16 cellular contexts compared by ENCODE assay signal in the genomic region with DNA sequence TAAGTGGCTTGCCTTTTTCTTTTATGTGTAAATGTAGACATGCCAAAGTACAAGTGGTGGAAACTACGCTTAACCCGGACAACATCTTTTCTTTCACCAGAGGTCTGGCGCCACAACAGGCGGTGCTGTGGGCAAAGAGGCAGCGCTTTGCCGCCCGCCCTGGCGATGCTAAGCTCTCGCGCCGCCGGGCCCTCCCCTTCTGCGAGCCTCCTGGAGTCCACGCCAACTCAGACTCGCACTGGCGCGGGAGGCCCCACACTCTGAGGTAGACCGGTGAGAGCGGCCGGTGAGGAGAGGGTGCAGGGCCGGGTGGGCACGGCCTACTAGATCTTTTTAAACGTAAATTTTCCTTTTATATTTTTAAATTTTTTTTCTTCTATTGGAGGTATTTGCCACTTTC.
DNase-seq lines count a peak whose midpoint lies in the region; ATAC-seq and TF ChIP-seq lines count a peak whose summit lies in the region.
"Had no signal": no experiment of that assay in that cellular context is flagged by ENCODE, and none has a peak within 500 bp of the region (broad histone marks: within the 10 kb centered on the region; RNA-seq: fewer than 3 reads in every experiment).

No MANE protein-coding gene starts in this region.

- H3K4me1 ChIP-seq in upper lobe of right lung (no peaks in the 10 kb centered on the region), adrenal gland (replicated peaks in 1 of 2) (no peaks in the 10 kb centered on the region)

- H3K27ac ChIP-seq in upper lobe of right lung, result no peak overlapping the region
- no peak overlapping the region for H3K27ac ChIP-seq in adrenal gland
- H3K27ac ChIP-seq: GM23248 had no signal

- H3K27me3 ChIP-seq in H7 (ENCODE audit: control insufficient read depth, insufficient read depth, low read length) (no peaks in the 10 kb centered on the region), upper lobe of right lung (no peaks in the 10 kb centered on the region), adrenal gland (no peaks in the 10 kb centered on the region)

- no peaks in the 10 kb centered on the region for H3K36me3 ChIP-seq in H7 (replicated peaks; ENCODE audit: control insufficient read depth, insufficient read depth, low read length)
- H3K36me3 ChIP-seq in upper lobe of right lung, result no peaks in the 10 kb centered on the region
- no peaks in the 10 kb centered on the region for H3K36me3 ChIP-seq in adrenal gland (replicated peaks in 1 of 2)

- TF ChIP-seq CTCF in upper lobe of right lung (IDR thresholded peaks at IDR 0.05), result no peak
- TF ChIP-seq CTCF in adrenal gland (IDR thresholded peaks at IDR 0.05), result no peak

- no peak for TF ChIP-seq POLR2A in adrenal gland (IDR thresholded peaks at IDR 0.05)

- DNase-seq in H7 (peak; percentile 3), mesenteric fat pad (ENCODE audit: low spot score) (peak; percentile 77), upper lobe of right lung (no peak), adrenal gland (no peak)
- DNase-seq: C1 segment of cervical spinal cord; CD4-positive, alpha-beta memory T cell; COR-L47; DMS153; DMS79 treated with DMSO at 0.1 percent for 48 hours; GF-D8; GM23248; H9; HFFc6 had no signal

- no peak overlapping the region for H3K4me3 ChIP-seq in H7 (ENCODE audit: insufficient read depth, low read depth, low read length)
- H3K4me3 ChIP-seq in upper lobe of right lung, result no peak overlapping the region
- H3K4me3 ChIP-seq in adrenal gland, result no peak overlapping the region
- H3K4me3 ChIP-seq: GM23248 had no signal

- ATAC-seq in upper lobe of right lung (peak; percentile 19), HG03045 (IDR thresholded peaks at IDR 0.05; ENCODE audit: unreplicated experiment) (no peak), GM21825 (IDR thresholded peaks at IDR 0.05; ENCODE audit: unreplicated experiment) (no peak)
- ATAC-seq: HCT116 had no signal

- intact Hi-C loops in upper lobe of right lung (cut with DNase I), result no loop called here
- intact Hi-C loops in adrenal gland (cut with DNase I), result no loop called here

- H3K9me3 ChIP-seq in upper lobe of right lung, result peaks cover 7% of the 10 kb centered on the region
- H3K9me3 ChIP-seq in adrenal gland (replicated peaks in 1 of 3), result no peaks in the 10 kb centered on the region

- WGBS in adrenal gland, 4 donors, result 95 to 97% (median 96%) methylated on average over 23 of the region's 23 CpGs

Comparison
In these comparisons a context has a peak if more than half of its experiments do, and no peak if none do; other contexts are left out.
1. DNase-seq: peak in H7 (single experiment) and mesenteric fat pad (single experiment); none in upper lobe of right lung (single experiment) and adrenal gland (0 of 7).